ENCODE assay signal across 1 cellular context in the genomic region with DNA sequence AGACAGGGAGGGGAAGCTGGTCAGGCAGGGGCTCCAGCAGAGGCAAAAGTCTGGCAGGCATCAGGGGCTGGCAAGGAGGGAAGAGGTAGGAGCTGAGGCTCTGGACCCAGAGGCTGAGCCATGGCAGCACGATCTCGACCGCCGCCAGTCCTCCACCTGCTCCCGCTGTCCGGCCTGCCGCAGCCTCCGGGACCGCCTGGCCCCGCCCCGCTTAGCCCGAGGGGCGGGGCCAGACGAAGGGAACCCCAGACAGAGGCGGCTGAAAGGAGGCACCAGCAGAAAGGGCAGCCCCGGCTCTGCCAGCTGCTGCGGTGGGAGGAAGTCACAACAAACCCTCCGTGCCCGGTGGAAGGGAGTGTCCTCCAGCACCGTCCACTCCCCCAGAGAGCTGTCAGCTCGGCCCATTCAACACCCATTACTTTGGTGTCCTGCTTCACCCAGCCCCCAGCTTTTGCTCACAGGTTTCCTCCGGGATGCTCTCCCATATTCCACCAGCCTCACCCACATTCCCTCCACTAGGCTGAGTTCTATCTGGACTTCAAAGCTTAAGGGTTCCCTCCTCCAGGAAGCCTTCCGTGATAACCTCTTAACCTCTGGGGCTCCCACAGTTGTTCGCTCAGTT.
TF ChIP-seq lines count a peak whose summit lies in the region.

A gene with protein sequence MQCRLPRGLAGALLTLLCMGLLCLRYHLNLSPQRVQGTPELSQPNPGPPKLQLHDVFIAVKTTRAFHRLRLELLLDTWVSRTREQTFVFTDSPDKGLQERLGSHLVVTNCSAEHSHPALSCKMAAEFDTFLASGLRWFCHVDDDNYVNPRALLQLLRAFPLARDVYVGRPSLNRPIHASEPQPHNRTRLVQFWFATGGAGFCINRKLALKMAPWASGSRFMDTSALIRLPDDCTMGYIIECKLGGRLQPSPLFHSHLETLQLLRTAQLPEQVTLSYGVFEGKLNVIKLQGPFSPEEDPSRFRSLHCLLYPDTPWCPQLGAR (minus strand): TSS at position 161 of the 622 bp plus-strand sequence. CDS start 207 bp downstream, outside the sequence.

TF ChIP-seq in GM23338, 12 proteins besides CTCF, POLR2A, EP300 and RAD21 (continued from another document):
- TF ChIP-seq, protein P1, sequence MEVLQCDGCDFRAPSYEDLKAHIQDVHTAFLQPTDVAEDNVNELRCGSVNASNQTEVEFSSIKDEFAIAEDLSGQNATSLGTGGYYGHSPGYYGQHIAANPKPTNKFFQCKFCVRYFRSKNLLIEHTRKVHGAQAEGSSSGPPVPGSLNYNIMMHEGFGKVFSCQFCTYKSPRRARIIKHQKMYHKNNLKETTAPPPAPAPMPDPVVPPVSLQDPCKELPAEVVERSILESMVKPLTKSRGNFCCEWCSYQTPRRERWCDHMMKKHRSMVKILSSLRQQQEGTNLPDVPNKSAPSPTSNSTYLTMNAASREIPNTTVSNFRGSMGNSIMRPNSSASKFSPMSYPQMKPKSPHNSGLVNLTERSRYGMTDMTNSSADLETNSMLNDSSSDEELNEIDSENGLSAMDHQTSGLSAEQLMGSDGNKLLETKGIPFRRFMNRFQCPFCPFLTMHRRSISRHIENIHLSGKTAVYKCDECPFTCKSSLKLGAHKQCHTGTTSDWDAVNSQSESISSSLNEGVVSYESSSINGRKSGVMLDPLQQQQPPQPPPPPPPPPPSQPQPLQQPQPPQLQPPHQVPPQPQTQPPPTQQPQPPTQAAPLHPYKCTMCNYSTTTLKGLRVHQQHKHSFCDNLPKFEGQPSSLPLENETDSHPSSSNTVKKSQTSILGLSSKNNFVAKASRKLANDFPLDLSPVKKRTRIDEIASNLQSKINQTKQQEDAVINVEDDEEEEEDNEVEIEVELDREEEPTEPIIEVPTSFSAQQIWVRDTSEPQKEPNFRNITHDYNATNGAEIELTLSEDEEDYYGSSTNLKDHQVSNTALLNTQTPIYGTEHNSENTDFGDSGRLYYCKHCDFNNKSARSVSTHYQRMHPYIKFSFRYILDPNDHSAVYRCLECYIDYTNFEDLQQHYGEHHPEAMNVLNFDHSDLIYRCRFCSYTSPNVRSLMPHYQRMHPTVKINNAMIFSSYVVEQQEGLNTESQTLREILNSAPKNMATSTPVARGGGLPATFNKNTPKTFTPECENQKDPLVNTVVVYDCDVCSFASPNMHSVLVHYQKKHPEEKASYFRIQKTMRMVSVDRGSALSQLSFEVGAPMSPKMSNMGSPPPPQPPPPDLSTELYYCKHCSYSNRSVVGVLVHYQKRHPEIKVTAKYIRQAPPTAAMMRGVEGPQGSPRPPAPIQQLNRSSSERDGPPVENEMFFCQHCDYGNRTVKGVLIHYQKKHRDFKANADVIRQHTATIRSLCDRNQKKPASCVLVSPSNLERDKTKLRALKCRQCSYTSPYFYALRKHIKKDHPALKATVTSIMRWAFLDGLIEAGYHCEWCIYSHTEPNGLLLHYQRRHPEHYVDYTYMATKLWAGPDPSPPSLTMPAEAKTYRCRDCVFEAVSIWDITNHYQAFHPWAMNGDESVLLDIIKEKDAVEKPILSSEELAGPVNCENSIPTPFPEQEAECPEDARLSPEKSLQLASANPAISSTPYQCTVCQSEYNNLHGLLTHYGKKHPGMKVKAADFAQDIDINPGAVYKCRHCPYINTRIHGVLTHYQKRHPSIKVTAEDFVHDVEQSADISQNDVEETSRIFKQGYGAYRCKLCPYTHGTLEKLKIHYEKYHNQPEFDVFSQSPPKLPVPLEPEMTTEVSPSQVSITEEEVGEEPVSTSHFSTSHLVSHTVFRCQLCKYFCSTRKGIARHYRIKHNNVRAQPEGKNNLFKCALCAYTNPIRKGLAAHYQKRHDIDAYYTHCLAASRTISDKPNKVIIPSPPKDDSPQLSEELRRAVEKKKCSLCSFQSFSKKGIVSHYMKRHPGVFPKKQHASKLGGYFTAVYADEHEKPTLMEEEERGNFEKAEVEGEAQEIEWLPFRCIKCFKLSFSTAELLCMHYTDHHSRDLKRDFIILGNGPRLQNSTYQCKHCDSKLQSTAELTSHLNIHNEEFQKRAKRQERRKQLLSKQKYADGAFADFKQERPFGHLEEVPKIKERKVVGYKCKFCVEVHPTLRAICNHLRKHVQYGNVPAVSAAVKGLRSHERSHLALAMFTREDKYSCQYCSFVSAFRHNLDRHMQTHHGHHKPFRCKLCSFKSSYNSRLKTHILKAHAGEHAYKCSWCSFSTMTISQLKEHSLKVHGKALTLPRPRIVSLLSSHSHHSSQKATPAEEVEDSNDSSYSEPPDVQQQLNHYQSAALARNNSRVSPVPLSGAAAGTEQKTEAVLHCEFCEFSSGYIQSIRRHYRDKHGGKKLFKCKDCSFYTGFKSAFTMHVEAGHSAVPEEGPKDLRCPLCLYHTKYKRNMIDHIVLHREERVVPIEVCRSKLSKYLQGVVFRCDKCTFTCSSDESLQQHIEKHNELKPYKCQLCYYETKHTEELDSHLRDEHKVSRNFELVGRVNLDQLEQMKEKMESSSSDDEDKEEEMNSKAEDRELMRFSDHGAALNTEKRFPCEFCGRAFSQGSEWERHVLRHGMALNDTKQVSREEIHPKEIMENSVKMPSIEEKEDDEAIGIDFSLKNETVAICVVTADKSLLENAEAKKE (CRISPR knock-in tag; IDR thresholded peaks at IDR 0.05), result no peak
- TF ChIP-seq EZH2phosphoT487 (IDR thresholded peaks at IDR 0.05; ENCODE audit: unreplicated experiment) (no peak), ZNF114 (CRISPR knock-in tag; IDR thresholded peaks at IDR 0.05) (no peak), JUNB (IDR thresholded peaks at IDR 0.05; ENCODE audit: unreplicated experiment) (no peak), EZH2 (IDR thresholded peaks at IDR 0.05; ENCODE audit: low read depth, unreplicated experiment) (no peak)
- TF ChIP-seq, protein P2, sequence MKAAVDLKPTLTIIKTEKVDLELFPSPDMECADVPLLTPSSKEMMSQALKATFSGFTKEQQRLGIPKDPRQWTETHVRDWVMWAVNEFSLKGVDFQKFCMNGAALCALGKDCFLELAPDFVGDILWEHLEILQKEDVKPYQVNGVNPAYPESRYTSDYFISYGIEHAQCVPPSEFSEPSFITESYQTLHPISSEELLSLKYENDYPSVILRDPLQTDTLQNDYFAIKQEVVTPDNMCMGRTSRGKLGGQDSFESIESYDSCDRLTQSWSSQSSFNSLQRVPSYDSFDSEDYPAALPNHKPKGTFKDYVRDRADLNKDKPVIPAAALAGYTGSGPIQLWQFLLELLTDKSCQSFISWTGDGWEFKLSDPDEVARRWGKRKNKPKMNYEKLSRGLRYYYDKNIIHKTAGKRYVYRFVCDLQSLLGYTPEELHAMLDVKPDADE (IDR thresholded peaks at IDR 0.05), result no peak
